16 cellular contexts compared by ENCODE assay signal in the genomic region with DNA sequence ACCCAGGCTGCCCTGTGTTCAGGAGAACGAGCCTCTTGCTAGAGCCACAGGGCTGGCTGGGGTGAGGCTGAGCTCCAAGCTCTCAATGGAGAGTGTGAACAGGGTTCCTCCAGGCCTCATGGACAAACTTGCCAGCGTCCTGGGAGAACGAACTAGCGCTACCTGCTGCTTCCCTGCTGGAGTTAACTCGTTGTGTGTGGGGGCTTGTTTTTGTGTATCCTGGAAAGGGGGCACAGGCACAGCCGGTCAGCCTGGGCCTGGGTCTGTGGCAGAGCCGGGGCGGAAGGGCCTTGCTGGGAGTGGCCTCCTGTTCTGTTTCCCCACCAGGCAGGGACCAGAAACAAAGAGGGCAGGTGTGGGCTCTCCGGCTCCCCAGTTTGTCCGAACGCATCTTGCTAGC.
DNase-seq lines count a peak whose midpoint lies in the region; ATAC-seq, FAIRE-seq and TF ChIP-seq lines count a peak whose summit lies in the region.
"Had no signal": no experiment of that assay in that cellular context is flagged by ENCODE, and none has a peak within 500 bp of the region (broad histone marks: within the 10 kb centered on the region; RNA-seq: fewer than 3 reads in every experiment).

No MANE protein-coding gene starts in this region.

- H2AFZ ChIP-seq in DND-41 (ENCODE audit: low read depth, low read length) (no peak overlapping the region), K562 (ENCODE audit: low read depth, low read length) (no peak overlapping the region), neural cell (ENCODE audit: low read depth, low read length) (no peak overlapping the region), GM23248 (no peak overlapping the region)

- H3K4me3 ChIP-seq in DND-41 (ENCODE audit: low read depth in 1 of 2, low read length in 2 of 2) (no peak overlapping the region), K562 (no peak overlapping the region), neural cell (ENCODE audit: low read length) (no peak overlapping the region), GM23248 (no peak overlapping the region)
- H3K4me3 ChIP-seq: BLaER1, HAP-1 had no signal

- ATAC-seq in DND-41 (ENCODE audit: insufficient read depth, low read depth) (no peak), K562 (peak; percentile 32), HG02870 (IDR thresholded peaks at IDR 0.05; ENCODE audit: unreplicated experiment) (no peak)

- H3K36me3 ChIP-seq in DND-41 (ENCODE audit: insufficient read depth, low read length) (peaks cover 93% of the 10 kb centered on the region), K562 (ENCODE audit: control insufficient read depth, insufficient read depth, low read length) (no peaks in the 10 kb centered on the region), neural cell (ENCODE audit: insufficient read depth, low read length) (peaks cover 19% of the 10 kb centered on the region), GM23248 (ENCODE audit: low read depth) (no peaks in the 10 kb centered on the region)
- H3K36me3 ChIP-seq: HAP-1 had no signal

- DNase-seq in DND-41 (no peak), K562 (ENCODE audit: extremely low read depth in 1 of 4, low spot score in 3 of 4) (no peak), posterior vena cava (ENCODE audit: low spot score) (peak; percentile 57), GOT3 (lab: John Stamatoyannopoulos, UW) (no peak), GM23248 (no peak)
- DNase-seq: 8988T; CD4-positive, alpha-beta memory T cell; DMS153; DMS79; GF-D8; IMR-90 had no signal

- H3K9me3 ChIP-seq in DND-41 (ENCODE audit: insufficient read depth, low read length, severe bottlenecking) (no peaks in the 10 kb centered on the region), K562 (replicated peaks; ENCODE audit: control insufficient read depth, insufficient read depth, low read depth, low read length) (no peaks in the 10 kb centered on the region), neural cell (ENCODE audit: low read length) (no peaks in the 10 kb centered on the region), GM23248 (ENCODE audit: low read depth) (no peaks in the 10 kb centered on the region)
- H3K9me3 ChIP-seq: BLaER1, HAP-1 had no signal

- no peak overlapping the region for H3K9ac ChIP-seq in DND-41 (ENCODE audit: low read depth, low read length)
- no peak overlapping the region for H3K9ac ChIP-seq in K562 (ENCODE audit: insufficient read depth in 1 of 2, low read depth in 2 of 2, low read length in 2 of 2)
- H3K9ac ChIP-seq in neural cell (ENCODE audit: low read length): no peak overlapping the region
- no peak overlapping the region for H3K9ac ChIP-seq in GM23248
- H3K9ac ChIP-seq: BLaER1 had no signal

- CTCF ChIA-PET in K562 (lab: Yijun Ruan, JAX; ENCODE audit: low intra/inter-chr PET ratio): no interaction called here

- H3K27ac ChIP-seq in DND-41 (ENCODE audit: low read length) (0 out of 2 replicates have a peak overlapping the region, but pooled peaks have one; percentile 15), K562 (ENCODE audit: extremely low read depth, low read depth, low read length) (no peak overlapping the region), neural cell (ENCODE audit: low read length) (peak overlapping the region; percentile 68), GM23248 (no peak overlapping the region)
- H3K27ac ChIP-seq: BLaER1, HL-60 had no signal

- H3K79me2 ChIP-seq in DND-41 (ENCODE audit: insufficient read depth, low read length): no peaks in the 10 kb centered on the region
- no peaks in the 10 kb centered on the region for H3K79me2 ChIP-seq in K562 (ENCODE audit: control insufficient read depth, insufficient read depth, low read length)
- peaks cover 3% of the 10 kb centered on the region for H3K79me2 ChIP-seq in neural cell (replicated peaks; ENCODE audit: insufficient read depth, low read length)
- H3K79me2 ChIP-seq in GM23248 (ENCODE audit: insufficient read depth): no peaks in the 10 kb centered on the region

- BruUV-seq in K562 (replicated peaks; lab: Mats Ljungman, UMichigan): no TSS peak

- no peaks in the 10 kb centered on the region for H3K9me1 ChIP-seq in K562 (ENCODE audit: control insufficient read depth, insufficient read depth, low read length)

- intact Hi-C loops in K562 (cut with micrococcal nuclease) (no loop called here), posterior vena cava (cut with DNase I) (no loop called here)

- H3K27me3 ChIP-seq in DND-41 (ENCODE audit: insufficient read depth, low read length, poor library complexity): no peaks in the 10 kb centered on the region
- peaks cover 48 to 68% of the 10 kb centered on the region in 2 experiments for H3K27me3 ChIP-seq in K562 (ENCODE audit: control insufficient read depth in 2 of 2, insufficient read depth in 2 of 2, low read length in 2 of 2)
- no peaks in the 10 kb centered on the region for H3K27me3 ChIP-seq in neural cell (ENCODE audit: insufficient read depth, low read depth, low read length)
- no peaks in the 10 kb centered on the region for H3K27me3 ChIP-seq in GM23248 (replicated peaks; ENCODE audit: insufficient read depth)
- H3K27me3 ChIP-seq: BLaER1 had no signal

- no peak for TF ChIP-seq EP300 in K562 (IDR thresholded peaks at IDR 0.05; ENCODE audit: low read length)
- TF ChIP-seq EP300 in neural cell (conservative IDR thresholded peaks at IDR 0.05; ENCODE audit: poor library complexity, severe bottlenecking): no peak

- FAIRE-seq in K562 (lab: Jason Lieb, UNC): peak; percentile 11

- H4K20me1 ChIP-seq in DND-41 (ENCODE audit: insufficient read depth, low read length) (no peaks in the 10 kb centered on the region), K562 (replicated peaks; ENCODE audit: control insufficient read depth, insufficient read depth, low read length) (0 out of 2 replicates have a peak, but pooled peaks cover 14% of the 10 kb centered on the region), neural cell (ENCODE audit: insufficient read depth) (no peaks in the 10 kb centered on the region), GM23248 (ENCODE audit: insufficient read depth) (no peaks in the 10 kb centered on the region)
- H4K20me1 ChIP-seq: BLaER1 had no signal

- WGBS in K562 (ENCODE audit: insufficient coverage, low coverage, missing lambda C conversion rate): 0% methylated on average over 11 of the region's 11 CpGs
- WGBS in GM23248 (ENCODE audit: low coverage in 1 of 2, low lambda C conversion rate in 2 of 2, missing lambda C conversion rate in 2 of 2), 2 experiments: 35% methylated on average over 11 of the region's 11 CpGs

- POLR2A ChIA-PET in K562 (lab: Yijun Ruan, JAX): interaction anchor here (0.6 kb wide), 1 partner anchor 297 kb away, joined by 4 read pairs; no protein-coding TSS in a partner anchor

- H3F3A ChIP-seq in neural cell (ENCODE audit: insufficient read depth, low read length, poor library complexity, severe bottlenecking) (peaks cover 4% of the 10 kb centered on the region), GM23248 (ENCODE audit: insufficient read depth) (no peaks in the 10 kb centered on the region)

- in situ Hi-C loops in K562 (cut with MboI) (no loop called here), GM23248 (cut with MboI) (no loop called here)

- TF ChIP-seq RAD21 in K562 (CRISPR knock-in tag; conservative IDR thresholded peaks at IDR 0.05 in 1 of 2, IDR thresholded peaks at IDR 0.05 in 1 of 2) (no peak), neural cell (conservative IDR thresholded peaks at IDR 0.05) (no peak)

- no peaks in the 10 kb centered on the region for H3K4me1 ChIP-seq in DND-41 (ENCODE audit: insufficient read depth, low read length)
- H3K4me1 ChIP-seq in K562 (replicated peaks in 1 of 2; ENCODE audit: control insufficient read depth in 2 of 2, insufficient read depth in 2 of 2, low read length in 2 of 2): peaks cover 0 to 5% of the 10 kb centered on the region in 2 experiments; a peak in 1 of 5 replicates
- no peaks in the 10 kb centered on the region for H3K4me1 ChIP-seq in GM23248 (ENCODE audit: insufficient read depth)
- H3K4me1 ChIP-seq: HAP-1 had no signal

- TF ChIP-seq POLR2A in K562 (conservative IDR thresholded peaks at IDR 0.05): no peak

- TF ChIP-seq CTCF in DND-41 (IDR thresholded peaks at IDR 0.05; ENCODE audit: borderline replicate concordance, extremely low read depth, low read length, poor library complexity, severe bottlenecking) (no peak), K562 (IDR thresholded peaks at IDR 0.05 in 2 of 3, conservative IDR thresholded peaks at IDR 0.05 in 1 of 3; ENCODE audit: insufficient read depth in 2 of 3, low read depth in 1 of 3, low read length in 3 of 3) (no peak), neural cell (IDR thresholded peaks at IDR 0.05; ENCODE audit: poor library complexity, severe bottlenecking) (no peak)

- H3K9me2 ChIP-seq in neural cell (ENCODE audit: insufficient read depth, low read length) (no peaks in the 10 kb centered on the region), GM23248 (ENCODE audit: insufficient read depth) (no peaks in the 10 kb centered on the region)

- H3K4me2 ChIP-seq in DND-41 (ENCODE audit: insufficient read depth, low read length): no peak overlapping the region
- H3K4me2 ChIP-seq in K562 (ENCODE audit: insufficient read depth, low read length): no peak overlapping the region
- no peak overlapping the region for H3K4me2 ChIP-seq in neural cell (ENCODE audit: low read length)
- H3K4me2 ChIP-seq in GM23248 (ENCODE audit: unreplicated experiment): no peak overlapping the region
- H3K4me2 ChIP-seq: BLaER1 had no signal

TF ChIP-seq in K562, 482 proteins besides CTCF, POLR2A, EP300 and RAD21 (continues in another document):
- TF ChIP-seq MAZ (CRISPR knock-in tag; conservative IDR thresholded peaks at IDR 0.05 in 1 of 2, IDR thresholded peaks at IDR 0.05 in 1 of 2) (no peak), E2F3 (CRISPR knock-in tag; IDR thresholded peaks at IDR 0.05) (no peak), ZEB2 (IDR thresholded peaks at IDR 0.05) (no peak)

TF ChIP-seq in neural cell, 6 proteins besides CTCF, POLR2A, EP300 and RAD21 (continues in another document):
- TF ChIP-seq POLR2AphosphoS5 (IDR thresholded peaks at IDR 0.05): no peak

Comparison
In these comparisons a context has a peak if more than half of its experiments do, and no peak if none do; other contexts are left out.
1. H3K27ac ChIP-seq: peak in DND-41 (single experiment) and neural cell (single experiment); none in K562 (single experiment) and GM23248 (single experiment).